2 cellular contexts compared by ENCODE assay signal in genomic region chr19:18160792-18161690, GRCh38.
TF ChIP-seq lines count a peak whose summit lies in the region.

No MANE protein-coding gene starts in this region.

TF ChIP-seq in IMR-90, 13 proteins besides CTCF, POLR2A, EP300 and RAD21:
- TF ChIP-seq RFX5 (IDR thresholded peaks at IDR 0.05; ENCODE audit: low read depth, low read length) (no peak), ELK1 (IDR thresholded peaks at IDR 0.05; ENCODE audit: borderline replicate concordance, low read depth, low read length) (no peak), FOS (IDR thresholded peaks at IDR 0.05; ENCODE audit: low read depth, low read length) (no peak), BHLHE40 (IDR thresholded peaks at IDR 0.05; ENCODE audit: low read depth, low read length) (no peak), NFE2L2 (IDR thresholded peaks at IDR 0.05; ENCODE audit: low read depth, low read length) (no peak), MXI1 (IDR thresholded peaks at IDR 0.05; ENCODE audit: borderline replicate concordance, low read depth, low read length) (no peak), MAFK (IDR thresholded peaks at IDR 0.05; ENCODE audit: low read depth, low read length) (no peak), SMC3 (IDR thresholded peaks at IDR 0.05; ENCODE audit: low read depth, low read length) (peak; percentile 34; the same call in 1 of the 2 replicates), USF2 (IDR thresholded peaks at IDR 0.05; ENCODE audit: low read depth, low read length) (no peak), MAZ (IDR thresholded peaks at IDR 0.05; ENCODE audit: borderline replicate concordance, low read depth, low read length) (peak; percentile 96)

TF ChIP-seq in K562, 482 proteins besides CTCF, POLR2A, EP300 and RAD21 (continues in another document):
- TF ChIP-seq MYC (IDR thresholded peaks at IDR 0.05; ENCODE audit: low read depth, low read length) (peak; percentile 97), MYC (CRISPR knock-in tag; IDR thresholded peaks at IDR 0.05; ENCODE audit: borderline replicate concordance, low read depth) (no peak), HCFC1 (IDR thresholded peaks at IDR 0.05; ENCODE audit: low read depth, low read length) (peak; percentile 32), NFXL1 (CRISPR knock-in tag; IDR thresholded peaks at IDR 0.05) (no peak), HLTF (IDR thresholded peaks at IDR 0.05) (no peak), REST (CRISPR knock-in tag; IDR thresholded peaks at IDR 0.05; ENCODE audit: low read depth) (0 out of 2 replicates have a peak, but pooled peaks have one; percentile 50), PCBP1 (IDR thresholded peaks at IDR 0.05; ENCODE audit: low read depth, low read length, poor library complexity, severe bottlenecking) (peak; percentile 70), CCNT2 (IDR thresholded peaks at IDR 0.05; ENCODE audit: borderline replicate concordance, extremely low read depth, insufficient read length, low read depth, low read length) (peak; percentile 66), FOXP1 (CRISPR knock-in tag; IDR thresholded peaks at IDR 0.05) (0 out of 2 replicates have a peak, but pooled peaks have one; percentile 19), TFAM (CRISPR knock-in tag; conservative IDR thresholded peaks at IDR 0.05) (no peak), EGR1 (conservative IDR thresholded peaks at IDR 0.05) (no peak), NONO (IDR thresholded peaks at IDR 0.05; ENCODE audit: low read depth in 2 of 2, low read length in 1 of 2) (0 out of 4 replicates have a peak, but pooled peaks of 1 of the 2 experiments have one; percentile 11), ETS2 (tag; IDR thresholded peaks at IDR 0.05; ENCODE audit: borderline replicate concordance, poor library complexity, severe bottlenecking) (no peak), TBP (optimal IDR thresholded peaks at IDR 0.05; ENCODE audit: low read depth, low read length) (peak; percentile 36), PHF8 (IDR thresholded peaks at IDR 0.05; ENCODE audit: borderline replicate concordance, low read length) (peak; percentile 67; the same call in 1 of the 2 replicates), CREM (IDR thresholded peaks at IDR 0.05; ENCODE audit: low read depth) (peak; percentile 55; the same call in 1 of the 2 replicates), NR2C2 (CRISPR knock-in tag; IDR thresholded peaks at IDR 0.05) (no peak), NR2C2 (tag; IDR thresholded peaks at IDR 0.05) (peak; percentile 56), TRIM28 (IDR thresholded peaks at IDR 0.05) (no peak), HMGXB4 (CRISPR knock-in tag; IDR thresholded peaks at IDR 0.05) (no peak), PREB (CRISPR knock-in tag; IDR thresholded peaks at IDR 0.05) (no peak), ZNF589 (CRISPR knock-in tag; IDR thresholded peaks at IDR 0.05; ENCODE audit: low read depth) (peak; percentile 56; the same call in 1 of the 2 replicates), MYNN (IDR thresholded peaks at IDR 0.05) (peak; percentile 53; the same call in 1 of the 2 replicates), MYNN (CRISPR knock-in tag; IDR thresholded peaks at IDR 0.05) (no peak), SIN3A (IDR thresholded peaks at IDR 0.05; ENCODE audit: borderline replicate concordance in 2 of 2, control insufficient read depth in 1 of 2, low read depth in 2 of 2, low read length in 2 of 2) (peak in 1 of 2 experiments; percentile 69; a peak in 1 of 4 replicates), MTA2 (IDR thresholded peaks at IDR 0.05; ENCODE audit: low read depth) (no peak), ZNF449 (CRISPR knock-in tag; IDR thresholded peaks at IDR 0.05) (no peak), PTBP1 (IDR thresholded peaks at IDR 0.05; ENCODE audit: low read depth, low read length) (no peak), SMAD2 (IDR thresholded peaks at IDR 0.05; ENCODE audit: low read depth, low read length) (no peak), TCF15 (CRISPR knock-in tag; IDR thresholded peaks at IDR 0.05) (no peak), RBM17 (IDR thresholded peaks at IDR 0.05; ENCODE audit: borderline replicate concordance, low read depth, low read length) (no peak), BCOR (IDR thresholded peaks at IDR 0.05) (no peak), UBTF (IDR thresholded peaks at IDR 0.05; ENCODE audit: borderline replicate concordance in 1 of 2, low read depth in 2 of 2, low read length in 2 of 2) (peak in 1 of 2 experiments; percentile 70; a peak in 1 of 4 replicates), GATAD2B (IDR thresholded peaks at IDR 0.05; ENCODE audit: borderline replicate concordance) (peak; percentile 93)
- TF ChIP-seq, protein P1, sequence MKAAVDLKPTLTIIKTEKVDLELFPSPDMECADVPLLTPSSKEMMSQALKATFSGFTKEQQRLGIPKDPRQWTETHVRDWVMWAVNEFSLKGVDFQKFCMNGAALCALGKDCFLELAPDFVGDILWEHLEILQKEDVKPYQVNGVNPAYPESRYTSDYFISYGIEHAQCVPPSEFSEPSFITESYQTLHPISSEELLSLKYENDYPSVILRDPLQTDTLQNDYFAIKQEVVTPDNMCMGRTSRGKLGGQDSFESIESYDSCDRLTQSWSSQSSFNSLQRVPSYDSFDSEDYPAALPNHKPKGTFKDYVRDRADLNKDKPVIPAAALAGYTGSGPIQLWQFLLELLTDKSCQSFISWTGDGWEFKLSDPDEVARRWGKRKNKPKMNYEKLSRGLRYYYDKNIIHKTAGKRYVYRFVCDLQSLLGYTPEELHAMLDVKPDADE (conservative IDR thresholded peaks at IDR 0.05; ENCODE audit: control insufficient read depth, low read depth, low read length): peak; percentile 69
- TF ChIP-seq, protein P2, sequence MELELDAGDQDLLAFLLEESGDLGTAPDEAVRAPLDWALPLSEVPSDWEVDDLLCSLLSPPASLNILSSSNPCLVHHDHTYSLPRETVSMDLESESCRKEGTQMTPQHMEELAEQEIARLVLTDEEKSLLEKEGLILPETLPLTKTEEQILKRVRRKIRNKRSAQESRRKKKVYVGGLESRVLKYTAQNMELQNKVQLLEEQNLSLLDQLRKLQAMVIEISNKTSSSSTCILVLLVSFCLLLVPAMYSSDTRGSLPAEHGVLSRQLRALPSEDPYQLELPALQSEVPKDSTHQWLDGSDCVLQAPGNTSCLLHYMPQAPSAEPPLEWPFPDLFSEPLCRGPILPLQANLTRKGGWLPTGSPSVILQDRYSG (tag; conservative IDR thresholded peaks at IDR 0.05; ENCODE audit: low read depth): 0 out of 2 replicates have a peak, but pooled peaks have one; percentile 39
- TF ChIP-seq, protein P3, sequence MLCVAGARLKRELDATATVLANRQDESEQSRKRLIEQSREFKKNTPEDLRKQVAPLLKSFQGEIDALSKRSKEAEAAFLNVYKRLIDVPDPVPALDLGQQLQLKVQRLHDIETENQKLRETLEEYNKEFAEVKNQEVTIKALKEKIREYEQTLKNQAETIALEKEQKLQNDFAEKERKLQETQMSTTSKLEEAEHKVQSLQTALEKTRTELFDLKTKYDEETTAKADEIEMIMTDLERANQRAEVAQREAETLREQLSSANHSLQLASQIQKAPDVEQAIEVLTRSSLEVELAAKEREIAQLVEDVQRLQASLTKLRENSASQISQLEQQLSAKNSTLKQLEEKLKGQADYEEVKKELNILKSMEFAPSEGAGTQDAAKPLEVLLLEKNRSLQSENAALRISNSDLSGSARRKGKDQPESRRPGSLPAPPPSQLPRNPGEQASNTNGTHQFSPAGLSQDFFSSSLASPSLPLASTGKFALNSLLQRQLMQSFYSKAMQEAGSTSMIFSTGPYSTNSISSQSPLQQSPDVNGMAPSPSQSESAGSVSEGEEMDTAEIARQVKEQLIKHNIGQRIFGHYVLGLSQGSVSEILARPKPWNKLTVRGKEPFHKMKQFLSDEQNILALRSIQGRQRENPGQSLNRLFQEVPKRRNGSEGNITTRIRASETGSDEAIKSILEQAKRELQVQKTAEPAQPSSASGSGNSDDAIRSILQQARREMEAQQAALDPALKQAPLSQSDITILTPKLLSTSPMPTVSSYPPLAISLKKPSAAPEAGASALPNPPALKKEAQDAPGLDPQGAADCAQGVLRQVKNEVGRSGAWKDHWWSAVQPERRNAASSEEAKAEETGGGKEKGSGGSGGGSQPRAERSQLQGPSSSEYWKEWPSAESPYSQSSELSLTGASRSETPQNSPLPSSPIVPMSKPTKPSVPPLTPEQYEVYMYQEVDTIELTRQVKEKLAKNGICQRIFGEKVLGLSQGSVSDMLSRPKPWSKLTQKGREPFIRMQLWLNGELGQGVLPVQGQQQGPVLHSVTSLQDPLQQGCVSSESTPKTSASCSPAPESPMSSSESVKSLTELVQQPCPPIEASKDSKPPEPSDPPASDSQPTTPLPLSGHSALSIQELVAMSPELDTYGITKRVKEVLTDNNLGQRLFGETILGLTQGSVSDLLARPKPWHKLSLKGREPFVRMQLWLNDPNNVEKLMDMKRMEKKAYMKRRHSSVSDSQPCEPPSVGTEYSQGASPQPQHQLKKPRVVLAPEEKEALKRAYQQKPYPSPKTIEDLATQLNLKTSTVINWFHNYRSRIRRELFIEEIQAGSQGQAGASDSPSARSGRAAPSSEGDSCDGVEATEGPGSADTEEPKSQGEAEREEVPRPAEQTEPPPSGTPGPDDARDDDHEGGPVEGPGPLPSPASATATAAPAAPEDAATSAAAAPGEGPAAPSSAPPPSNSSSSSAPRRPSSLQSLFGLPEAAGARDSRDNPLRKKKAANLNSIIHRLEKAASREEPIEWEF (CRISPR knock-in tag; IDR thresholded peaks at IDR 0.05): peak; percentile 28; the same call in 1 of the 2 replicates
- TF ChIP-seq, protein P4, sequence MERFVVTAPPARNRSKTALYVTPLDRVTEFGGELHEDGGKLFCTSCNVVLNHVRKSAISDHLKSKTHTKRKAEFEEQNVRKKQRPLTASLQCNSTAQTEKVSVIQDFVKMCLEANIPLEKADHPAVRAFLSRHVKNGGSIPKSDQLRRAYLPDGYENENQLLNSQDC (CRISPR knock-in tag; IDR thresholded peaks at IDR 0.05): no peak
